18 cellular contexts compared by ENCODE assay signal in the genomic region with DNA sequence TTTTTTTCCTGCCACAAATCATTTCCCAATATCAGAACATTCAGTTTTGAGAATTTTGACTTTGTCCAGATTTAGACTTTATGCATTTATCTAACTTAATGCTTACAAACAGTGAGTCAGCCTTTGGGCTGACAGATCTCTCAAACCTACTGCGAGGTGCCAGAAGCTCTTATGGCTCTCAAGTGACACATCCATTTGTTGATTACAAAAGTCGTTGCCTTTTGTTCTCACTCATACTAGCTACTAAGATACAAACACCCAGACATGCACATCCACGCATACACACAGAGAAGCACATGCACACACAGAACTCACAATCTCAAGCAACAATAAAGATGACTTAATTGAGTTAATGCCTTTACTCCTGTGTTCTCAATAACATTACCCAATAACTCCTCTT.
"Had no signal": no experiment of that assay in that cellular context is flagged by ENCODE, and none has a peak within 500 bp of the region (broad histone marks: within the 10 kb centered on the region; RNA-seq: fewer than 3 reads in every experiment).

No MANE protein-coding gene starts in this region.

- H3K36me3 ChIP-seq: tibial nerve, uterus had no signal

- H3K4me3 ChIP-seq: skin epidermis, tibial nerve, uterus had no signal

- H3K9me3 Mint-ChIP-seq: T-helper 1 cell treated with Interleukin-12 subunit alpha and Interleukin-12 subunit beta and Interleukin-4 antibody, amounts not matched to agents 30 μg/mL and 1 μg/mL, for 36 hours had no signal

- ATAC-seq: activated CD4-positive, alpha-beta T cell treated with anti-CD3 and anti-CD28 coated beads for 36 hours; natural killer cell treated with Interleukin-12 subunit alpha and Interleukin-12 subunit beta and Interleukin-15 and Interleukin-18, amount 100 ng/mL, for 72 hours had no signal

- H3K27ac ChIP-seq: skin epidermis, tibial nerve, uterus had no signal

- DNase-seq: activated CD4-positive, alpha-beta memory T cell treated with anti-CD3 and anti-CD28 coated beads, Interleukin-2, amount 10 ng/mL, durations not matched to agents 7 days and 5 days; activated CD4-positive, alpha-beta T cell treated with anti-CD3 and anti-CD28 coated beads for 36 hours; activated naive CD4-positive, alpha-beta T cell treated with anti-CD3 and anti-CD28 coated beads, Interleukin-2, amount 10 ng/mL, durations not matched to agents 7 days and 5 days; activated T-cell treated with anti-CD3 and anti-CD28 coated beads, Interleukin-2, amount 50 U/mL, for 24 hours; cerebellar nuclear complex; hippocampal formation; kidney; mesendoderm; posterior cingulate gyrus; stimulated activated CD4-positive, alpha-beta T cell treated with anti-CD3 and anti-CD28 coated beads, Interleukin-15, amount 100 ng/mL, for 24 hours; stimulated activated CD4-positive, alpha-beta T cell treated with anti-CD3 and anti-CD28 coated beads, Interleukin-4, amount 100 ng/mL, for 1 hour; stimulated activated naive CD4-positive, alpha-beta T cell; uterus had no signal

- H3K9me3 ChIP-seq: tibial nerve, uterus had no signal

- H3K27me3 ChIP-seq: tibial nerve, uterus had no signal

- H3K4me3 Mint-ChIP-seq: activated CD4-positive, alpha-beta memory T cell treated with anti-CD3 and anti-CD28 coated beads, Interleukin-2, amount 10 ng/mL, durations not matched to agents 7 days and 5 days; activated CD4-positive, alpha-beta T cell treated with anti-CD3 and anti-CD28 coated beads for 36 hours; activated naive CD4-positive, alpha-beta T cell treated with anti-CD3 and anti-CD28 coated beads, Interleukin-2, amount 10 ng/mL, durations not matched to agents 7 days and 5 days; activated T-cell treated with anti-CD3 and anti-CD28 coated beads, Interleukin-2, amount 50 U/mL, for 24 hours; dendritic cell treated with granulocyte-macrophage colony-stimulating factor and Interleukin-4, amounts not matched to agents 40 ng/mL and 50 ng/mL, for 4 days; natural killer cell treated with Interleukin-12 subunit alpha and Interleukin-12 subunit beta and Interleukin-15 and Interleukin-18, amount 100 ng/mL, for 72 hours; T-helper 1 cell treated with Interleukin-12 subunit alpha and Interleukin-12 subunit beta and Interleukin-4 antibody, amounts not matched to agents 30 μg/mL and 1 μg/mL, for 36 hours had no signal

- H3K4me1 Mint-ChIP-seq: activated CD4-positive, alpha-beta memory T cell treated with anti-CD3 and anti-CD28 coated beads, Interleukin-2, amount 10 ng/mL, durations not matched to agents 7 days and 5 days; activated CD4-positive, alpha-beta T cell treated with anti-CD3 and anti-CD28 coated beads for 36 hours; activated naive CD4-positive, alpha-beta T cell treated with anti-CD3 and anti-CD28 coated beads, Interleukin-2, amount 10 ng/mL, durations not matched to agents 7 days and 5 days had no signal

- H3K27ac Mint-ChIP-seq: activated CD4-positive, alpha-beta memory T cell treated with anti-CD3 and anti-CD28 coated beads, Interleukin-2, amount 10 ng/mL, durations not matched to agents 7 days and 5 days; activated CD4-positive, alpha-beta T cell treated with anti-CD3 and anti-CD28 coated beads for 36 hours; activated naive CD4-positive, alpha-beta T cell treated with anti-CD3 and anti-CD28 coated beads, Interleukin-2, amount 10 ng/mL, durations not matched to agents 7 days and 5 days; activated T-cell treated with anti-CD3 and anti-CD28 coated beads, Interleukin-2, amount 50 U/mL, for 24 hours; dendritic cell treated with granulocyte-macrophage colony-stimulating factor and Interleukin-4, amounts not matched to agents 40 ng/mL and 50 ng/mL, for 4 days; natural killer cell treated with Interleukin-12 subunit alpha and Interleukin-12 subunit beta and Interleukin-15 and Interleukin-18, amount 100 ng/mL, for 72 hours; T-helper 1 cell treated with Interleukin-12 subunit alpha and Interleukin-12 subunit beta and Interleukin-4 antibody, amounts not matched to agents 30 μg/mL and 1 μg/mL, for 36 hours had no signal

- H3K27me3 Mint-ChIP-seq: activated CD4-positive, alpha-beta memory T cell treated with anti-CD3 and anti-CD28 coated beads, Interleukin-2, amount 10 ng/mL, durations not matched to agents 7 days and 5 days; activated CD4-positive, alpha-beta T cell treated with anti-CD3 and anti-CD28 coated beads for 36 hours; activated naive CD4-positive, alpha-beta T cell treated with anti-CD3 and anti-CD28 coated beads, Interleukin-2, amount 10 ng/mL, durations not matched to agents 7 days and 5 days; activated T-cell treated with anti-CD3 and anti-CD28 coated beads, Interleukin-2, amount 50 U/mL, for 24 hours; dendritic cell treated with granulocyte-macrophage colony-stimulating factor and Interleukin-4, amounts not matched to agents 40 ng/mL and 50 ng/mL, for 4 days; natural killer cell treated with Interleukin-12 subunit alpha and Interleukin-12 subunit beta and Interleukin-15 and Interleukin-18, amount 100 ng/mL, for 72 hours had no signal

- H3K4me1 ChIP-seq: tibial nerve, uterus had no signal

- FAIRE-seq: kidney had no signal

- H3K36me3 Mint-ChIP-seq: activated naive CD4-positive, alpha-beta T cell treated with anti-CD3 and anti-CD28 coated beads, Interleukin-2, amount 10 ng/mL, durations not matched to agents 7 days and 5 days; natural killer cell treated with Interleukin-12 subunit alpha and Interleukin-12 subunit beta and Interleukin-15 and Interleukin-18, amount 100 ng/mL, for 72 hours had no signal
